Comparison of ENCODE assay signal across 27 cellular contexts in genomic region chr4:187663076-187663475, GRCh38.
"Had no signal": no experiment of that assay in that cellular context is flagged by ENCODE, and none has a peak within 500 bp of the region (broad histone marks: within the 10 kb centered on the region; RNA-seq: fewer than 3 reads in every experiment).

No MANE protein-coding gene starts in this region.

- H3K4me3 ChIP-seq: cardiac muscle cell, esophagus muscularis mucosa, gastroesophageal sphincter, hepatocyte, psoas muscle, stomach, thyroid gland, upper lobe of left lung, vagina had no signal

- H3K27ac ChIP-seq: cardiac muscle cell, esophagus muscularis mucosa, gastroesophageal sphincter, hepatocyte, parathyroid adenoma, psoas muscle, stomach, thyroid gland, upper lobe of left lung, vagina, WERI-Rb-1 had no signal

- H3K9ac ChIP-seq: parathyroid adenoma had no signal

- H3K9me3 ChIP-seq: esophagus muscularis mucosa, gastroesophageal sphincter, psoas muscle, thyroid gland, upper lobe of left lung, vagina had no signal

- H2AFZ ChIP-seq: hepatocyte, parathyroid adenoma had no signal

- H3K79me2 ChIP-seq: hepatocyte, parathyroid adenoma had no signal

- H3K27me3 ChIP-seq: esophagus muscularis mucosa, gastroesophageal sphincter, hepatocyte, stomach, thyroid gland, upper lobe of left lung, vagina had no signal

- H3K4me2 ChIP-seq: hepatocyte had no signal

- DNase-seq: activated CD4-positive, alpha-beta memory T cell treated with anti-CD3 and anti-CD28 coated beads for 36 hours; activated CD4-positive, alpha-beta T cell treated with anti-CD3 and anti-CD28 coated beads, Interleukin-2, amount 10 ng/mL, durations not matched to agents 24 days and 14 days; activated CD8-positive, alpha-beta memory T cell treated with anti-CD3 and anti-CD28 coated beads, Interleukin-2, amount 50 U/mL, for 4 hours; activated naive CD8-positive, alpha-beta T cell treated with anti-CD3 and anti-CD28 coated beads, Interleukin-2, amount 50 U/mL, for 24 hours; activated T-cell treated with anti-CD3 and anti-CD28 coated beads, Interleukin-2, amount 50 U/mL, for 24 hours; cortex of kidney; endodermal cell; left cardiac atrium; left ventricle myocardium superior; naive thymus-derived CD8-positive, alpha-beta T cell; nucleus accumbens; psoas muscle; stimulated activated CD4-positive, alpha-beta T cell treated with anti-CD3 and anti-CD28 coated beads, Interleukin-15, amount 100 ng/mL, for 24 hours; stimulated activated CD4-positive, alpha-beta T cell treated with anti-CD3 and anti-CD28 coated beads, Interleukin-2, amount 100 ng/mL, for 24 hours; stimulated activated naive B cell treated with anti-CD40 and anti-IgM and Interleukin-4, amounts not matched to agents 10 μg/mL and 1 μg/mL and 100 μg/mL, for 72 hours; stomach; T-helper 17 cell; T1000; thyroid gland; upper lobe of left lung; WERI-Rb-1 had no signal

- H3K36me3 ChIP-seq: cardiac muscle cell, esophagus muscularis mucosa, gastroesophageal sphincter, stomach, thyroid gland, upper lobe of left lung, vagina, WERI-Rb-1 had no signal

- H3K4me1 ChIP-seq: parathyroid adenoma, psoas muscle, stomach, thyroid gland had no signal
